In genomic region chr6:150142304-150142656, GRCh38 we compare ENCODE assay signal across 8 cellular contexts. TPM values are rescaled to one million over a fixed set of nuclear protein-coding genes. Genes with fewer than 3 reads are reported as not detected.
DNase-seq lines count a peak whose midpoint lies in the region; ATAC-seq, FAIRE-seq and TF ChIP-seq lines count a peak whose summit lies in the region.

No MANE protein-coding gene starts in this region.

- H3K36me3 ChIP-seq in HUES6 (ENCODE audit: control insufficient read depth, insufficient read depth, low read length), result no peaks in the 10 kb centered on the region
- no peaks in the 10 kb centered on the region for H3K36me3 ChIP-seq in astrocyte (ENCODE audit: insufficient read depth, low read length)

- ATAC-seq in GM21526 (IDR thresholded peaks at IDR 0.05; ENCODE audit: low FRiP score, unreplicated experiment), result no peak

- H4K20me1 ChIP-seq in astrocyte (ENCODE audit: insufficient read depth, low read length), result no peaks in the 10 kb centered on the region

- peak overlapping the region; percentile 77 for H2AFZ ChIP-seq in astrocyte (ENCODE audit: low read depth, low read length)

- H3K4me1 ChIP-seq in HUES6 (ENCODE audit: control insufficient read depth, insufficient read depth, low read length) (peaks cover 3% of the 10 kb centered on the region; the same call in 1 of the 2 replicates), astrocyte (ENCODE audit: insufficient read depth, low read length) (peaks cover 9% of the 10 kb centered on the region)

- no peaks in the 10 kb centered on the region for H3K36me3 Mint-ChIP-seq in astrocyte (ENCODE audit: low read depth, unreplicated experiment)

- no peaks in the 10 kb centered on the region; the same call in 1 of the 2 replicates for H3K9me3 ChIP-seq in AG04450 (ENCODE audit: control insufficient read depth, insufficient read depth, low read length)
- H3K9me3 ChIP-seq in HUES6 (ENCODE audit: control insufficient read depth, insufficient read depth, low read depth, low read length), result no peaks in the 10 kb centered on the region
- H3K9me3 ChIP-seq in astrocyte (ENCODE audit: insufficient read depth, low read depth, low read length), result no peaks in the 10 kb centered on the region

- POLR2A ChIA-PET in AG04450 (lab: Yijun Ruan, JAX), result no interaction called here
- POLR2A ChIA-PET in HEK293T (lab: Yijun Ruan, JAX), result no interaction called here

- H3K9ac ChIP-seq in HUES6 (ENCODE audit: low read length), result no peak overlapping the region
- H3K9ac ChIP-seq in astrocyte (ENCODE audit: low read length), result no peak overlapping the region

- H3K27me3 Mint-ChIP-seq in astrocyte (ENCODE audit: low read depth, unreplicated experiment), result peaks cover 46% of the 10 kb centered on the region

- peak overlapping the region; percentile 82 for H3K4me2 ChIP-seq in astrocyte (ENCODE audit: low read length)

- no peaks in the 10 kb centered on the region for H3K9me3 Mint-ChIP-seq in astrocyte (ENCODE audit: unreplicated experiment)

- no peaks in the 10 kb centered on the region for H3K79me2 ChIP-seq in astrocyte (ENCODE audit: insufficient read depth, low read length)

- CTCF ChIA-PET in AG04450 (lab: Charles Lee) (no interaction called here), HEK293T (lab: Yijun Ruan, JAX) (no interaction called here)

- FAIRE-seq in astrocyte (lab: Jason Lieb, UNC), result no peak

- peak overlapping the region; percentile 80 for H3K4me3 Mint-ChIP-seq in astrocyte (ENCODE audit: unreplicated experiment)

- H3K27me3 ChIP-seq in AG04450 (ENCODE audit: control insufficient read depth, insufficient read depth, low read length) (peaks cover 50% of the 10 kb centered on the region), HUES6 (ENCODE audit: control insufficient read depth, insufficient read depth, low read length) (peaks cover 74% of the 10 kb centered on the region), astrocyte (ENCODE audit: insufficient read depth, low read length) (peaks cover 63% of the 10 kb centered on the region)

- DNase-seq in AG04450 (ENCODE audit: low read depth, low spot score) (no peak), astrocyte (ENCODE audit: low read depth) (peak; percentile 39), iris pigment epithelial cell (ENCODE audit: low read depth) (peak; percentile 21), HEK293T (ENCODE audit: extremely low spot score) (no peak), medulla oblongata (ENCODE audit: extremely low spot score) (no peak)

- H3K4me3 ChIP-seq in AG04450 (ENCODE audit: low read depth, low read length), result peak overlapping the region; percentile 17; the same call in 1 of the 2 replicates
- peak overlapping the region; percentile 63 for H3K4me3 ChIP-seq in HUES6 (ENCODE audit: low read depth, low read length)
- peak overlapping the region; percentile 32 for H3K4me3 ChIP-seq in astrocyte (ENCODE audit: insufficient read depth, low read depth, low read length)

- H3K4me1 Mint-ChIP-seq in astrocyte (ENCODE audit: low read depth, unreplicated experiment), result peaks cover 14% of the 10 kb centered on the region

- H3K27ac Mint-ChIP-seq in astrocyte (ENCODE audit: unreplicated experiment), result no peak overlapping the region

- H3K27ac ChIP-seq in AG04450 (ENCODE audit: low read depth, low read length) (no peak overlapping the region), HUES6 (ENCODE audit: low read depth, low read length) (no peak overlapping the region), astrocyte (ENCODE audit: low read depth, low read length) (no peak overlapping the region), temporal lobe (ENCODE audit: low read depth, low read length) (peak overlapping the region; percentile 41)

- TF ChIP-seq CTCF in AG04450 (IDR thresholded peaks at IDR 0.05; ENCODE audit: low read depth, low read length) (no peak), astrocyte (IDR thresholded peaks at IDR 0.05; ENCODE audit: insufficient read depth, low read depth, low read length) (no peak)

TF ChIP-seq in HEK293T, 16 proteins besides CTCF, POLR2A, EP300 and RAD21:
- no peak for TF ChIP-seq ZNF384 (IDR thresholded peaks at IDR 0.05)
- TF ChIP-seq FOXK2 (IDR thresholded peaks at IDR 0.05), result no peak
- TF ChIP-seq LEF1 (IDR thresholded peaks at IDR 0.05; ENCODE audit: borderline replicate concordance), result no peak
- no peak for TF ChIP-seq SP1 (IDR thresholded peaks at IDR 0.05)
- TF ChIP-seq FOXM1 (IDR thresholded peaks at IDR 0.05; ENCODE audit: borderline replicate concordance), result no peak
- TF ChIP-seq CTBP1 (IDR thresholded peaks at IDR 0.05; ENCODE audit: borderline replicate concordance), result no peak
- no peak for TF ChIP-seq ARNT (IDR thresholded peaks at IDR 0.05)
- no peak for TF ChIP-seq FOXA1 (IDR thresholded peaks at IDR 0.05)
- TF ChIP-seq TARDBP (IDR thresholded peaks at IDR 0.05), result no peak
- no peak for TF ChIP-seq L3MBTL2 (conservative IDR thresholded peaks at IDR 0.05)
- TF ChIP-seq BHLHE40 (IDR thresholded peaks at IDR 0.05; ENCODE audit: borderline replicate concordance), result no peak

RNA-seq across cellular contexts. Expression of gene PPP1R14C, which starts 0.6 kb away (rescaled TPM):
- not detected in 2 replicates for polyA plus RNA-seq in AG04450 (2011; rRNA removed)
- not detected in 2 replicates for polyA minus RNA-seq in AG04450 (2011; rRNA and poly(A)+ RNA removed)
- total RNA-seq in astrocyte, result 3.9 and 6.6 TPM in 2 replicates
- 48.7 TPM for total RNA-seq in temporal lobe

Comparison
In these comparisons a context has a peak if more than half of its experiments do, and no peak if none do; other contexts are left out.
1. DNase-seq: peak in astrocyte (single experiment) and iris pigment epithelial cell (single experiment); none in AG04450 (single experiment), HEK293T (single experiment) and medulla oblongata (single experiment).
2. Peak in every context shown above with its lines, with median percentiles within 50 percentile points of each other: H3K4me3 ChIP-seq.